ENCODE assay signal across 23 cellular contexts in genomic region chr15:74605810-74606179, GRCh38. TPM values are rescaled to one million over a fixed set of nuclear protein-coding genes. Genes with fewer than 3 reads are reported as not detected.
DNase-seq lines count a peak whose midpoint lies in the region; ATAC-seq, FAIRE-seq and TF ChIP-seq lines count a peak whose summit lies in the region.
"Had no signal": no experiment of that assay in that cellular context is flagged by ENCODE, and none has a peak within 500 bp of the region (broad histone marks: within the 10 kb centered on the region; RNA-seq: fewer than 3 reads in every experiment).

No MANE protein-coding gene starts in this region.

- no peaks in the 10 kb centered on the region for H3K9me3 ChIP-seq in A549
- H3K9me3 ChIP-seq in GM23248 (ENCODE audit: low read depth), result no peaks in the 10 kb centered on the region
- H3K9me3 ChIP-seq: BE2C, BLaER1 had no signal

- no peak overlapping the region for H3K4me2 ChIP-seq in A549
- no peak overlapping the region for H3K4me2 ChIP-seq in GM23248 (ENCODE audit: unreplicated experiment)

- no peaks in the 10 kb centered on the region for H3K36me3 ChIP-seq in GM23248 (ENCODE audit: low read depth)
- H3K36me3 ChIP-seq: BE2C, BLaER1 had no signal

- no peaks in the 10 kb centered on the region for H3K4me1 ChIP-seq in A549
- H3K4me1 ChIP-seq in GM23248 (ENCODE audit: insufficient read depth), result no peaks in the 10 kb centered on the region

- WGBS in A549 (ENCODE audit: missing lambda C conversion rate), result 81% methylated on average over 2 of the region's 2 CpGs
- WGBS in GM23248 (ENCODE audit: low coverage in 1 of 2, low lambda C conversion rate in 2 of 2, missing lambda C conversion rate in 2 of 2), 2 experiments, result 87 to 95% methylated on average over 2 of the region's 2 CpGs

- H3K27ac ChIP-seq in A549 (no peak overlapping the region), GM23248 (no peak overlapping the region)
- H3K27ac ChIP-seq: 22Rv1 had no signal

- H3K4me3 Mint-ChIP-seq in activated naive CD8-positive, alpha-beta T cell treated with anti-CD3 and anti-CD28 coated beads, Interleukin-2, amount 10 ng/mL, durations not matched to agents 7 days and 5 days, result no peak overlapping the region
- no peak overlapping the region for H3K4me3 Mint-ChIP-seq in activated naive CD8-positive, alpha-beta T cell treated with anti-CD3 and anti-CD28 coated beads, Interleukin-2, amount 50 U/mL, for 24 hours
- H3K4me3 Mint-ChIP-seq in stimulated activated effector memory CD8-positive, alpha-beta T cell treated with anti-CD3 and anti-CD28 coated beads, Interleukin-12 subunit alpha, Interleukin-12 subunit beta, amount 100 ng/mL, for 72 hours, result no peak overlapping the region
- H3K4me3 Mint-ChIP-seq: CD14-positive monocyte; CD4-positive, alpha-beta memory T cell; CD4-positive, CD25-positive, alpha-beta regulatory T cell; CD8-positive, alpha-beta memory T cell had no signal

- no peaks in the 10 kb centered on the region for H4K20me1 ChIP-seq in GM23248 (ENCODE audit: insufficient read depth)
- H4K20me1 ChIP-seq: BLaER1 had no signal

- no peak overlapping the region for H2AFZ ChIP-seq in GM23248

- no peak overlapping the region for H3K4me3 ChIP-seq in A549
- no peak overlapping the region for H3K4me3 ChIP-seq in GM23248
- H3K4me3 ChIP-seq: BLaER1, GM12878 had no signal

- no peak for TF ChIP-seq EP300 in A549 (IDR thresholded peaks at IDR 0.05)

- TF ChIP-seq POLR2A in A549 (IDR thresholded peaks at IDR 0.05; ENCODE audit: low read length), result no peak

- H3K27ac Mint-ChIP-seq in activated naive CD8-positive, alpha-beta T cell treated with anti-CD3 and anti-CD28 coated beads, Interleukin-2, amount 10 ng/mL, durations not matched to agents 7 days and 5 days, result peak overlapping the region; percentile 20
- no peak overlapping the region for H3K27ac Mint-ChIP-seq in activated naive CD8-positive, alpha-beta T cell treated with anti-CD3 and anti-CD28 coated beads, Interleukin-2, amount 50 U/mL, for 24 hours
- peak overlapping the region; percentile 60 for H3K27ac Mint-ChIP-seq in stimulated activated effector memory CD8-positive, alpha-beta T cell treated with anti-CD3 and anti-CD28 coated beads, Interleukin-12 subunit alpha, Interleukin-12 subunit beta, amount 100 ng/mL, for 72 hours
- H3K27ac Mint-ChIP-seq: CD14-positive monocyte had no signal

- no peak for TF ChIP-seq CTCF in A549 (IDR thresholded peaks at IDR 0.05)

- no peak overlapping the region for H3K9ac ChIP-seq in GM23248
- H3K9ac ChIP-seq: BLaER1 had no signal

- H3K9me2 ChIP-seq in GM23248 (ENCODE audit: insufficient read depth), result no peaks in the 10 kb centered on the region

- DNase-seq in activated naive CD8-positive, alpha-beta T cell treated with anti-CD3 and anti-CD28 coated beads, Interleukin-2, amount 10 ng/mL, durations not matched to agents 7 days and 5 days, result no peak
- DNase-seq in activated naive CD8-positive, alpha-beta T cell treated with anti-CD3 and anti-CD28 coated beads, Interleukin-2, amount 50 U/mL, for 24 hours, result no peak
- DNase-seq in A549 (ENCODE audit: low read depth in 1 of 2, low spot score in 1 of 2) (no peak), GM23248 (no peak)
- no peak for DNase-seq in stimulated activated effector memory CD8-positive, alpha-beta T cell treated with anti-CD3 and anti-CD28 coated beads, Interleukin-12 subunit alpha, Interleukin-12 subunit beta, amount 100 ng/mL, for 72 hours (ENCODE audit: low spot score in 2 of 2)
- DNase-seq: ACHN; BE2C; C1 segment of cervical spinal cord; CD4-positive, CD25-positive, alpha-beta regulatory T cell; CD8-positive, alpha-beta memory T cell; DMS 273 treated with DMSO at 0.1 percent for 48 hours; DMS53; DMS79; DND-41; EL; GDM1 had no signal

- no peaks in the 10 kb centered on the region for H3K27me3 ChIP-seq in GM23248 (replicated peaks; ENCODE audit: insufficient read depth)
- H3K27me3 ChIP-seq: BE2C, BLaER1 had no signal

- POLR2A ChIA-PET in activated naive CD8-positive, alpha-beta T cell treated with anti-CD3 and anti-CD28 coated beads, Interleukin-2, amount 10 ng/mL, durations not matched to agents 7 days and 5 days (lab: Charles Lee), result interaction anchor here (0.6 kb wide), 1 partner anchor 83 kb away, joined by 4 read pairs; no protein-coding TSS in a partner anchor
- POLR2A ChIA-PET in A549 (lab: Yijun Ruan, JAX), result no interaction called here

- ATAC-seq in activated naive CD8-positive, alpha-beta T cell treated with anti-CD3 and anti-CD28 coated beads, Interleukin-2, amount 10 ng/mL, durations not matched to agents 7 days and 5 days (ENCODE audit: low read depth), result no peak
- no peak for ATAC-seq in activated naive CD8-positive, alpha-beta T cell treated with anti-CD3 and anti-CD28 coated beads, Interleukin-2, amount 50 U/mL, for 24 hours
- no peak for ATAC-seq in A549
- ATAC-seq in stimulated activated effector memory CD8-positive, alpha-beta T cell treated with anti-CD3 and anti-CD28 coated beads, Interleukin-12 subunit alpha, Interleukin-12 subunit beta, amount 100 ng/mL, for 72 hours, result no peak
- ATAC-seq: GM12878 had no signal

- H3F3A ChIP-seq in GM23248 (ENCODE audit: insufficient read depth), result no peaks in the 10 kb centered on the region

- in situ Hi-C loops in GM23248 (cut with MboI), result no loop called here

- CTCF ChIA-PET in A549 (lab: Yijun Ruan, JAX), result no interaction called here

- no peak for TF ChIP-seq RAD21 in A549 (conservative IDR thresholded peaks at IDR 0.05 in 1 of 2, IDR thresholded peaks at IDR 0.05 in 1 of 2)

- H3K27me3 Mint-ChIP-seq in activated naive CD8-positive, alpha-beta T cell treated with anti-CD3 and anti-CD28 coated beads, Interleukin-2, amount 10 ng/mL, durations not matched to agents 7 days and 5 days, result no peaks in the 10 kb centered on the region
- no peaks in the 10 kb centered on the region for H3K27me3 Mint-ChIP-seq in activated naive CD8-positive, alpha-beta T cell treated with anti-CD3 and anti-CD28 coated beads, Interleukin-2, amount 50 U/mL, for 24 hours
- H3K27me3 Mint-ChIP-seq: CD4-positive, alpha-beta memory T cell; CD4-positive, CD25-positive, alpha-beta regulatory T cell; CD8-positive, alpha-beta memory T cell had no signal

- FAIRE-seq in A549 (lab: Jason Lieb, UNC), result no peak
- FAIRE-seq: GM12878, GM12892, GM18507 had no signal

- no peaks in the 10 kb centered on the region for H3K9me3 Mint-ChIP-seq in activated naive CD8-positive, alpha-beta T cell treated with anti-CD3 and anti-CD28 coated beads, Interleukin-2, amount 10 ng/mL, durations not matched to agents 7 days and 5 days
- no peaks in the 10 kb centered on the region for H3K9me3 Mint-ChIP-seq in activated naive CD8-positive, alpha-beta T cell treated with anti-CD3 and anti-CD28 coated beads, Interleukin-2, amount 50 U/mL, for 24 hours
- no peaks in the 10 kb centered on the region for H3K9me3 Mint-ChIP-seq in stimulated activated effector memory CD8-positive, alpha-beta T cell treated with anti-CD3 and anti-CD28 coated beads, Interleukin-12 subunit alpha, Interleukin-12 subunit beta, amount 100 ng/mL, for 72 hours
- H3K9me3 Mint-ChIP-seq: CD14-positive monocyte; CD4-positive, alpha-beta memory T cell; CD4-positive, CD25-positive, alpha-beta regulatory T cell; CD8-positive, alpha-beta memory T cell had no signal

- H3K79me2 ChIP-seq in GM23248 (ENCODE audit: insufficient read depth), result no peaks in the 10 kb centered on the region

- H3K4me1 Mint-ChIP-seq in activated naive CD8-positive, alpha-beta T cell treated with anti-CD3 and anti-CD28 coated beads, Interleukin-2, amount 10 ng/mL, durations not matched to agents 7 days and 5 days, result peaks cover 1% of the 10 kb centered on the region
- no peaks in the 10 kb centered on the region for H3K4me1 Mint-ChIP-seq in activated naive CD8-positive, alpha-beta T cell treated with anti-CD3 and anti-CD28 coated beads, Interleukin-2, amount 50 U/mL, for 24 hours
- H3K4me1 Mint-ChIP-seq in stimulated activated effector memory CD8-positive, alpha-beta T cell treated with anti-CD3 and anti-CD28 coated beads, Interleukin-12 subunit alpha, Interleukin-12 subunit beta, amount 100 ng/mL, for 72 hours, result peaks cover 5% of the 10 kb centered on the region
- H3K4me1 Mint-ChIP-seq: CD14-positive monocyte; CD8-positive, alpha-beta memory T cell had no signal

- no peaks in the 10 kb centered on the region for H3K36me3 Mint-ChIP-seq in activated naive CD8-positive, alpha-beta T cell treated with anti-CD3 and anti-CD28 coated beads, Interleukin-2, amount 10 ng/mL, durations not matched to agents 7 days and 5 days
- no peaks in the 10 kb centered on the region for H3K36me3 Mint-ChIP-seq in activated naive CD8-positive, alpha-beta T cell treated with anti-CD3 and anti-CD28 coated beads, Interleukin-2, amount 50 U/mL, for 24 hours (ENCODE audit: low read depth)
- peaks cover 29% of the 10 kb centered on the region for H3K36me3 Mint-ChIP-seq in stimulated activated effector memory CD8-positive, alpha-beta T cell treated with anti-CD3 and anti-CD28 coated beads, Interleukin-12 subunit alpha, Interleukin-12 subunit beta, amount 100 ng/mL, for 72 hours
- H3K36me3 Mint-ChIP-seq: CD14-positive monocyte; CD4-positive, alpha-beta memory T cell; CD4-positive, CD25-positive, alpha-beta regulatory T cell; CD8-positive, alpha-beta memory T cell had no signal

TF ChIP-seq in A549, 52 proteins besides CTCF, POLR2A, EP300 and RAD21:
- TF ChIP-seq ZFP36 (IDR thresholded peaks at IDR 0.05; ENCODE audit: borderline replicate concordance, partially characterized antibody) (peak; percentile 27), NFE2L2 (conservative IDR thresholded peaks at IDR 0.05; ENCODE audit: low read length) (no peak)

RNA-seq across cellular contexts. Expression of gene CLK3, which starts 9.8 kb away (rescaled TPM):
- total RNA-seq in activated naive CD8-positive, alpha-beta T cell treated with anti-CD3 and anti-CD28 coated beads, Interleukin-2, amount 10 ng/mL, durations not matched to agents 7 days and 5 days, result 100 to 1,000 TPM; 134 to 148 TPM
- polyA plus RNA-seq in A549 (2011; rRNA removed) (35.7 and 42.5 TPM in 2 replicates), A549 (2017; fragmentation: RNase III; extraction: RNeasy Plus Mini Kit Qiagen cat#74134 plus additional on column Dnase treatment) (39.1 to 48.2 TPM (median 47.0 TPM) in 3 replicates), GM23248 (2016; fragmentation: Nextera tagmentation; extraction: Ambion mirVana) (40.4 and 41.9 TPM in 2 replicates)
- polyA plus RNA-seq in A549 (2012; cell fraction: cytosol; rRNA removed), result 47.3 and 47.8 TPM in 2 replicates
- polyA plus RNA-seq in A549 (2012; cell fraction: nucleus; rRNA removed), result 97.8 and 126 TPM in 2 replicates
- polyA minus RNA-seq in A549 (2011; rRNA and poly(A)+ RNA removed), result 91.4 and 122 TPM in 2 replicates
- total RNA-seq in GM23248 (2014; rRNA removed; shearing (Covaris generic)), result 67.2 and 67.9 TPM in 2 replicates
